In the genomic region with DNA sequence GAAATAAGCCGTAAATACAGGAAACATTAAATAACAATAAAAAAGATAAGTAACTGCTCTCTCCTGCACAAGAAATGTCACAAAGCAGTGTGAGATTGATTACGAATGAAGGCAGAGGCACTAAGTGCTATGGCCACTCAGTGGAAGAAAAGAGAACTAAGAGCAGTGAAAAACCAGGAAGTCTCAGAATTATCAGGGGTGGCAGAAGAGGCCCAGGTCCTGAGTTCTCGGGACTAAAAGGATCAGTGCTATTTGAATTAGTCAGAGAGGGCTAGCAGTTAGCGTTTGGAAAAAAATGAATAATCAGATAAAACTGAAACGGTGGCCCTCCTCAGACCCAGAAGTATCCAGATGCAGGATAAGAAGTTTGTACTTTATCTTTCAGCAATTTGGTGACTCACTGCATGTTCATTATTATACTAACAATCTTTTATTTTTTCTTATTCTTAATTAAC, we compare ENCODE assay signal across 11 cellular contexts.
DNase-seq lines count a peak whose midpoint lies in the region; ATAC-seq, FAIRE-seq and TF ChIP-seq lines count a peak whose summit lies in the region.
"Had no signal": no experiment of that assay in that cellular context is flagged by ENCODE, and none has a peak within 500 bp of the region (broad histone marks: within the 10 kb centered on the region; RNA-seq: fewer than 3 reads in every experiment).

No MANE protein-coding gene starts in this region.

- H3K4me3 ChIP-seq in IMR-90 (ENCODE audit: insufficient read depth, low read depth, low read length) (no peak overlapping the region), astrocyte (ENCODE audit: insufficient read depth, low read depth, low read length) (no peak overlapping the region), mesenchymal stem cell (ENCODE audit: insufficient read depth in 1 of 2, low read depth in 1 of 2, low read length in 2 of 2) (no peak overlapping the region)

- TF ChIP-seq POLR2A in IMR-90 (IDR thresholded peaks at IDR 0.05; ENCODE audit: low read depth, low read length) = no peak

- no peak for FAIRE-seq in astrocyte (lab: Jason Lieb, UNC)
- FAIRE-seq: G401.6 had no signal

- dilution Hi-C loops in IMR-90 (cut with HindIII; ENCODE audit: low sequenced_read_pairs, unreplicated experiment) = no loop called here

- H3K18ac ChIP-seq in IMR-90 (ENCODE audit: low read depth, low read length) (peak overlapping the region; percentile 57), mesenchymal stem cell (ENCODE audit: low read depth in 1 of 2, low read length in 2 of 2) (no peak overlapping the region)

- peak overlapping the region; percentile 96; the same call in 1 of the 2 replicates for H4K5ac ChIP-seq in IMR-90 (ENCODE audit: low read depth, low read length)

- peak overlapping the region; percentile 87 for H2BK20ac ChIP-seq in IMR-90 (ENCODE audit: low read depth, low read length)

- H4K8ac ChIP-seq in IMR-90 (ENCODE audit: low read depth in 2 of 2, low read length in 2 of 2) (peak overlapping the region; percentile 41 to 51; a peak in 3 of 4 replicates), mesenchymal stem cell (ENCODE audit: low read length) (no peak overlapping the region)

- DNase-seq in ELF-1 (ENCODE audit: low read depth, low spot score) = peak; percentile 13
- DNase-seq in IMR-90 = peak; percentile 82
- DNase-seq in astrocyte (ENCODE audit: low read depth) = peak; percentile 73
- peak; percentile 77 for DNase-seq in mesenchymal stem cell
- no peak for DNase-seq in NCI-H1105 treated with DMSO at 0.1 percent for 48 hours (lab: John Stamatoyannopoulos, UW)
- no peak for DNase-seq in head of caudate nucleus
- no peak for DNase-seq in T-helper 2 cell treated with Interferon-gamma antibody and Interleukin-4, amounts not matched to agents 5 μg/mL and 100 μg/mL, for 36 hours (ENCODE audit: low spot score)
- DNase-seq: activated T-cell treated with anti-CD3 and anti-CD28 coated beads, Interleukin-2, amount 50 U/mL, for 72 hours; NCI-H524 had no signal

- H3K36me3 Mint-ChIP-seq in astrocyte (ENCODE audit: low read depth, unreplicated experiment) = no peaks in the 10 kb centered on the region
- no peaks in the 10 kb centered on the region for H3K36me3 Mint-ChIP-seq in T-helper 2 cell treated with Interferon-gamma antibody and Interleukin-4, amounts not matched to agents 5 μg/mL and 100 μg/mL, for 36 hours (ENCODE audit: low read depth)

- TF ChIP-seq CTCF in IMR-90 (conservative IDR thresholded peaks at IDR 0.05; ENCODE audit: low read depth, low read length) (0 out of 2 replicates have a peak, but pooled peaks have one; percentile 5), astrocyte (IDR thresholded peaks at IDR 0.05; ENCODE audit: insufficient read depth, low read depth, low read length) (no peak)

- no peaks in the 10 kb centered on the region for H3K27me3 Mint-ChIP-seq in astrocyte (ENCODE audit: low read depth, unreplicated experiment)
- H3K27me3 Mint-ChIP-seq in T-helper 2 cell treated with Interferon-gamma antibody and Interleukin-4, amounts not matched to agents 5 μg/mL and 100 μg/mL, for 36 hours (ENCODE audit: low read depth) = no peaks in the 10 kb centered on the region

- no peaks in the 10 kb centered on the region for H3K9me3 ChIP-seq in IMR-90 (ENCODE audit: control insufficient read depth, insufficient read depth, low read length)
- no peaks in the 10 kb centered on the region for H3K9me3 ChIP-seq in astrocyte (ENCODE audit: insufficient read depth, low read depth, low read length)
- no peaks in the 10 kb centered on the region for H3K9me3 ChIP-seq in mesenchymal stem cell (ENCODE audit: control insufficient read depth, low read length)

- H3K9me1 ChIP-seq in IMR-90 (ENCODE audit: insufficient read depth, low read length) = no peaks in the 10 kb centered on the region

- no peak overlapping the region for H2AK9ac ChIP-seq in IMR-90 (replicated peaks; ENCODE audit: low read depth, low read length, poor library complexity)

- H3K27ac Mint-ChIP-seq in astrocyte (ENCODE audit: unreplicated experiment) = peak overlapping the region; percentile 81
- H3K27ac Mint-ChIP-seq in T-helper 2 cell treated with Interferon-gamma antibody and Interleukin-4, amounts not matched to agents 5 μg/mL and 100 μg/mL, for 36 hours = no peak overlapping the region

- H2AK5ac ChIP-seq in IMR-90 (ENCODE audit: low read depth, low read length) (no peak overlapping the region), mesenchymal stem cell (ENCODE audit: low read length, severe bottlenecking) (no peak overlapping the region)

- CTCF ChIA-PET in IMR-90 (lab: Yijun Ruan, JAX) = no interaction called here

- H4K20me1 ChIP-seq in IMR-90 (ENCODE audit: insufficient read depth, low read length) (no peaks in the 10 kb centered on the region), astrocyte (ENCODE audit: insufficient read depth, low read length) (no peaks in the 10 kb centered on the region)

- H2BK12ac ChIP-seq in mesenchymal stem cell (ENCODE audit: low read length in 2 of 2) = no peak overlapping the region

- H3K27ac ChIP-seq in IMR-90 (ENCODE audit: insufficient read depth, low read length) (peak overlapping the region; percentile 79), astrocyte (ENCODE audit: low read depth, low read length) (no peak overlapping the region), mesenchymal stem cell (ENCODE audit: low read length, poor library complexity, severe bottlenecking) (no peak overlapping the region)

- H2BK5ac ChIP-seq in IMR-90 (ENCODE audit: low read depth, low read length, poor library complexity, severe bottlenecking) (peak overlapping the region; percentile 43), mesenchymal stem cell (ENCODE audit: low read depth, low read length, poor library complexity, severe bottlenecking) (no peak overlapping the region)

- H2AFZ ChIP-seq in IMR-90 (replicated peaks; ENCODE audit: low read length, poor library complexity) (peak overlapping the region; percentile 48), astrocyte (ENCODE audit: low read depth, low read length) (no peak overlapping the region), mesenchymal stem cell (ENCODE audit: low read depth, low read length) (no peak overlapping the region)

- peak; percentile 3; the same call in 1 of the 2 replicates for TF ChIP-seq RAD21 in IMR-90 (IDR thresholded peaks at IDR 0.05; ENCODE audit: low read length)

- intact Hi-C loops in IMR-90 (cut with micrococcal nuclease) (loop anchor here (5.0 kb wide), 1 partner anchor 359 kb away; no protein-coding TSS in a partner anchor), head of caudate nucleus (cut with DNase I) (no loop called here)

- WGBS in IMR-90 (ENCODE audit: extremely low coverage in 2 of 2, insufficient read length in 1 of 2), 2 experiments = no CpG with 5 or more reads among the region's 5 CpGs
- WGBS in mesenchymal stem cell = 10% methylated on average over 3 of the region's 5 CpGs

- H3K4ac ChIP-seq in IMR-90 (ENCODE audit: low read depth, low read length) (peak overlapping the region; percentile 47; the same call in 1 of the 2 replicates), mesenchymal stem cell (ENCODE audit: low read depth in 1 of 2, low read length in 2 of 2) (no peak overlapping the region)

- no peaks in the 10 kb centered on the region for H3K79me2 ChIP-seq in astrocyte (ENCODE audit: insufficient read depth, low read length)

- POLR2A ChIA-PET in IMR-90 (lab: Charles Lee; ENCODE audit: unreplicated experiment) = no interaction called here

- H3K4me3 Mint-ChIP-seq in astrocyte (ENCODE audit: unreplicated experiment) = no peak overlapping the region
- H3K4me3 Mint-ChIP-seq in T-helper 2 cell treated with Interferon-gamma antibody and Interleukin-4, amounts not matched to agents 5 μg/mL and 100 μg/mL, for 36 hours = no peak overlapping the region
- H3K4me3 Mint-ChIP-seq: activated T-cell treated with anti-CD3 and anti-CD28 coated beads, Interleukin-2, amount 50 U/mL, for 72 hours had no signal

- H3K14ac ChIP-seq in IMR-90 (replicated peaks; ENCODE audit: low read depth, low read length) (no peak overlapping the region; the same call in 1 of the 2 replicates), mesenchymal stem cell (ENCODE audit: low read length in 2 of 2) (no peak overlapping the region)

- H2BK120ac ChIP-seq in IMR-90 (ENCODE audit: low read depth, low read length) = peak overlapping the region; percentile 54; the same call in 1 of the 2 replicates
- H2BK120ac ChIP-seq in mesenchymal stem cell (ENCODE audit: low read depth, low read length) = no peak overlapping the region

- H3K36me3 ChIP-seq in IMR-90 (ENCODE audit: control insufficient read depth, insufficient read depth, low read length) (no peaks in the 10 kb centered on the region), astrocyte (ENCODE audit: insufficient read depth, low read length) (no peaks in the 10 kb centered on the region), mesenchymal stem cell (ENCODE audit: control insufficient read depth in 1 of 2, insufficient read depth in 2 of 2, low read depth in 1 of 2, low read length in 2 of 2) (no peaks in the 10 kb centered on the region)

- no peaks in the 10 kb centered on the region for H3K79me1 ChIP-seq in IMR-90 (ENCODE audit: low read depth in 1 of 2, low read length in 2 of 2)
- peaks cover 4% of the 10 kb centered on the region for H3K79me1 ChIP-seq in mesenchymal stem cell (replicated peaks; ENCODE audit: low read length, poor library complexity, severe bottlenecking)

- H3K27me3 ChIP-seq in IMR-90 (ENCODE audit: control insufficient read depth, insufficient read depth, low read length) (no peaks in the 10 kb centered on the region), astrocyte (ENCODE audit: insufficient read depth, low read length) (no peaks in the 10 kb centered on the region), mesenchymal stem cell (ENCODE audit: control insufficient read depth in 1 of 2, insufficient read depth in 1 of 2, low read length in 2 of 2) (no peaks in the 10 kb centered on the region)

- in situ Hi-C loops in IMR-90 (cut with MboI; ENCODE audit: low sequenced_read_pairs) = no loop called here

- H3K23ac ChIP-seq in IMR-90 (ENCODE audit: low read depth, low read length) (0 out of 2 replicates have a peak overlapping the region, but pooled peaks have one; percentile 6), mesenchymal stem cell (ENCODE audit: low read length in 2 of 2) (no peak overlapping the region)

- H2BK15ac ChIP-seq in IMR-90 (ENCODE audit: low read depth, low read length) (peak overlapping the region; percentile 18; the same call in 2 of the 3 replicates), mesenchymal stem cell (ENCODE audit: low read depth, poor library complexity, severe bottlenecking) (no peak overlapping the region)

- 0 out of 2 replicates have a peak overlapping the region, but pooled peaks have one; percentile 50 for H3K56ac ChIP-seq in IMR-90 (ENCODE audit: extremely low read depth, insufficient read depth, low read length)

- H3K4me1 ChIP-seq in IMR-90 (ENCODE audit: control insufficient read depth, insufficient read depth, low read length) (peaks cover 2% of the 10 kb centered on the region), astrocyte (ENCODE audit: insufficient read depth, low read length) (peaks cover 3% of the 10 kb centered on the region), mesenchymal stem cell (ENCODE audit: control insufficient read depth, insufficient read depth, low read depth, low read length) (no peaks in the 10 kb centered on the region)

- no TSS peak for BruUV-seq in IMR-90 (replicated peaks; lab: Mats Ljungman, UMichigan)

- H3K4me2 ChIP-seq in IMR-90 (ENCODE audit: low read depth, low read length) = peak overlapping the region; percentile 77
- no peak overlapping the region for H3K4me2 ChIP-seq in astrocyte (ENCODE audit: low read length)
- H3K4me2 ChIP-seq in mesenchymal stem cell (ENCODE audit: low read length, poor library complexity, severe bottlenecking) = no peak overlapping the region

- peaks cover 16% of the 10 kb centered on the region for H3K4me1 Mint-ChIP-seq in astrocyte (ENCODE audit: low read depth, unreplicated experiment)
- peaks cover 6% of the 10 kb centered on the region for H3K4me1 Mint-ChIP-seq in T-helper 2 cell treated with Interferon-gamma antibody and Interleukin-4, amounts not matched to agents 5 μg/mL and 100 μg/mL, for 36 hours (ENCODE audit: low read depth)

- peak; percentile 95 for ATAC-seq in IMR-90 (ENCODE audit: low read depth)
- no peak for ATAC-seq in GM18861 (IDR thresholded peaks at IDR 0.05; ENCODE audit: unreplicated experiment)
- ATAC-seq: activated T-cell treated with anti-CD3 and anti-CD28 coated beads, Interleukin-2, amount 50 U/mL, for 72 hours had no signal

- H3K9ac ChIP-seq in IMR-90 (ENCODE audit: low read depth, low read length) (peak overlapping the region; percentile 58), astrocyte (ENCODE audit: low read length) (no peak overlapping the region), mesenchymal stem cell (ENCODE audit: low read length) (peak overlapping the region; percentile 47)

- H3K9me3 Mint-ChIP-seq in astrocyte (ENCODE audit: unreplicated experiment) = no peaks in the 10 kb centered on the region
- H3K9me3 Mint-ChIP-seq in T-helper 2 cell treated with Interferon-gamma antibody and Interleukin-4, amounts not matched to agents 5 μg/mL and 100 μg/mL, for 36 hours = no peaks in the 10 kb centered on the region
- H3K9me3 Mint-ChIP-seq: activated T-cell treated with anti-CD3 and anti-CD28 coated beads, Interleukin-2, amount 50 U/mL, for 72 hours had no signal

- H4K91ac ChIP-seq in IMR-90 (ENCODE audit: insufficient read depth, low read depth, low read length) (peak overlapping the region; percentile 20; the same call in 1 of the 2 replicates), mesenchymal stem cell (ENCODE audit: low read length) (no peak overlapping the region)

Comparison
In these comparisons a context has a peak if more than half of its experiments do, and no peak if none do; other contexts are left out.
1. DNase-seq: peak in ELF-1 (single experiment), IMR-90 (single experiment), astrocyte (single experiment) and mesenchymal stem cell (single experiment); none in NCI-H1105 treated with DMSO at 0.1 percent for 48 hours (single experiment), head of caudate nucleus (0 of 42) and T-helper 2 cell treated with Interferon-gamma antibody and Interleukin-4, amounts not matched to agents 5 μg/mL and 100 μg/mL, for 36 hours (single experiment).